ENCODE assay signal across 1 cellular context in the genomic region with DNA sequence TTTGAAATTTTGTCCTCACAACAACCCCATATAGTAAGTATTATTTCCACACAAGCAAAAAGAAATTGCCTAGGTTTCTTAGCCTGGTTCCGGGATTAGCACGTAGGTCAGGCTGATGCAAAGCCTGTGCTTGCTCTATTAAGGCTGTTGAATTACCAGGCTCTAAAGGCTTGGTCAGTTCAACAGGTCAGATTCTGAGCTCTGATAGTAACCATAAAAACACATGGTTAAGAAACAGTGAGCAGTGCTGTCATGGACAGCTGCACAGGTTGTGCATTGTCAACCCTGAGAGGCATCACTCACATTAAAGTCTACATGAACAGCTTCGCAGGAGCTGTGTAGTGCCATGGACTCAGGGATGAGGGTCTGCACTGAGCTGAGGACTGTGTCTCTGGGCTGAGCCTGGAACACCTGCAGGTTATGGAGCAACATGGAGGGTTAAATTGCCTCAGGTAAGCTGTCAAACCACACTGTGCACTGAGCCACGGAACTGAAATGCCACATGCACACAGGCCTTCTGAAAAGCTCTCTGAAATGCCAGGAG.
TF ChIP-seq lines count a peak whose summit lies in the region.

No MANE protein-coding gene starts in this region.

TF ChIP-seq in GM23338, 12 proteins besides CTCF, POLR2A, EP300 and RAD21 (continued from another document):
- TF ChIP-seq, protein P1, sequence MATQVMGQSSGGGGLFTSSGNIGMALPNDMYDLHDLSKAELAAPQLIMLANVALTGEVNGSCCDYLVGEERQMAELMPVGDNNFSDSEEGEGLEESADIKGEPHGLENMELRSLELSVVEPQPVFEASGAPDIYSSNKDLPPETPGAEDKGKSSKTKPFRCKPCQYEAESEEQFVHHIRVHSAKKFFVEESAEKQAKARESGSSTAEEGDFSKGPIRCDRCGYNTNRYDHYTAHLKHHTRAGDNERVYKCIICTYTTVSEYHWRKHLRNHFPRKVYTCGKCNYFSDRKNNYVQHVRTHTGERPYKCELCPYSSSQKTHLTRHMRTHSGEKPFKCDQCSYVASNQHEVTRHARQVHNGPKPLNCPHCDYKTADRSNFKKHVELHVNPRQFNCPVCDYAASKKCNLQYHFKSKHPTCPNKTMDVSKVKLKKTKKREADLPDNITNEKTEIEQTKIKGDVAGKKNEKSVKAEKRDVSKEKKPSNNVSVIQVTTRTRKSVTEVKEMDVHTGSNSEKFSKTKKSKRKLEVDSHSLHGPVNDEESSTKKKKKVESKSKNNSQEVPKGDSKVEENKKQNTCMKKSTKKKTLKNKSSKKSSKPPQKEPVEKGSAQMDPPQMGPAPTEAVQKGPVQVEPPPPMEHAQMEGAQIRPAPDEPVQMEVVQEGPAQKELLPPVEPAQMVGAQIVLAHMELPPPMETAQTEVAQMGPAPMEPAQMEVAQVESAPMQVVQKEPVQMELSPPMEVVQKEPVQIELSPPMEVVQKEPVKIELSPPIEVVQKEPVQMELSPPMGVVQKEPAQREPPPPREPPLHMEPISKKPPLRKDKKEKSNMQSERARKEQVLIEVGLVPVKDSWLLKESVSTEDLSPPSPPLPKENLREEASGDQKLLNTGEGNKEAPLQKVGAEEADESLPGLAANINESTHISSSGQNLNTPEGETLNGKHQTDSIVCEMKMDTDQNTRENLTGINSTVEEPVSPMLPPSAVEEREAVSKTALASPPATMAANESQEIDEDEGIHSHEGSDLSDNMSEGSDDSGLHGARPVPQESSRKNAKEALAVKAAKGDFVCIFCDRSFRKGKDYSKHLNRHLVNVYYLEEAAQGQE (IDR thresholded peaks at IDR 0.05; ENCODE audit: unreplicated experiment) = no peak
- no peak for TF ChIP-seq JUNB (IDR thresholded peaks at IDR 0.05; ENCODE audit: unreplicated experiment)
- TF ChIP-seq POLR2AphosphoS5 (IDR thresholded peaks at IDR 0.05; ENCODE audit: low read depth) = peak; percentile 48
